39 cellular contexts compared by ENCODE assay signal in genomic region chr6:67003844-67004243, GRCh38.
"Had no signal": no experiment of that assay in that cellular context is flagged by ENCODE, and none has a peak within 500 bp of the region (broad histone marks: within the 10 kb centered on the region; RNA-seq: fewer than 3 reads in every experiment).

No MANE protein-coding gene starts in this region.

- H3K27me3 Mint-ChIP-seq: activated CD4-positive, alpha-beta memory T cell treated with anti-CD3 and anti-CD28 coated beads, Interleukin-2, amount 10 ng/mL, durations not matched to agents 7 days and 5 days; activated CD4-positive, alpha-beta T cell treated with anti-CD3 and anti-CD28 coated beads for 36 hours; activated CD4-positive, alpha-beta T cell treated with anti-CD3 and anti-CD28 coated beads, Interleukin-2, amount 10 ng/mL, durations not matched to agents 7 days and 5 days; activated CD8-positive, alpha-beta memory T cell treated with anti-CD3 and anti-CD28 coated beads, Interleukin-2, amount 10 ng/mL, durations not matched to agents 7 days and 5 days; activated naive CD4-positive, alpha-beta T cell treated with anti-CD3 and anti-CD28 coated beads, Interleukin-2, amount 10 ng/mL, durations not matched to agents 7 days and 5 days; activated naive CD4-positive, alpha-beta T cell treated with anti-CD3 and anti-CD28 coated beads, Interleukin-2, amount 50 U/mL, for 24 hours; activated naive CD8-positive, alpha-beta T cell; activated naive CD8-positive, alpha-beta T cell treated with anti-CD3 and anti-CD28 coated beads, Interleukin-2, amount 10 ng/mL, durations not matched to agents 7 days and 5 days; activated naive CD8-positive, alpha-beta T cell treated with anti-CD3 and anti-CD28 coated beads, Interleukin-2, amount 50 U/mL, for 24 hours; activated T-cell treated with anti-CD3 and anti-CD28 coated beads, Interleukin-2, amount 50 U/mL, for 24 hours; central memory CD8-positive, alpha-beta T cell had no signal

- H3K4me3 ChIP-seq: ascending aorta, cardiac muscle cell had no signal

- H3K9me3 Mint-ChIP-seq: activated CD4-positive, alpha-beta memory T cell treated with anti-CD3 and anti-CD28 coated beads, Interleukin-2, amount 10 ng/mL, durations not matched to agents 7 days and 5 days; brain had no signal

- H3K27ac Mint-ChIP-seq: activated CD4-positive, alpha-beta memory T cell treated with anti-CD3 and anti-CD28 coated beads, Interleukin-2, amount 10 ng/mL, durations not matched to agents 7 days and 5 days; activated CD4-positive, alpha-beta T cell treated with anti-CD3 and anti-CD28 coated beads for 36 hours; activated CD4-positive, alpha-beta T cell treated with anti-CD3 and anti-CD28 coated beads, Interleukin-2, amount 10 ng/mL, durations not matched to agents 7 days and 5 days; activated CD8-positive, alpha-beta memory T cell treated with anti-CD3 and anti-CD28 coated beads, Interleukin-2, amount 10 ng/mL, durations not matched to agents 7 days and 5 days; activated CD8-positive, alpha-beta T cell treated with anti-CD3 and anti-CD28 coated beads, Interleukin-2, amount 10 ng/mL, durations not matched to agents 7 days and 5 days; activated naive CD4-positive, alpha-beta T cell treated with anti-CD3 and anti-CD28 coated beads, Interleukin-2, amount 10 ng/mL, durations not matched to agents 7 days and 5 days; activated naive CD4-positive, alpha-beta T cell treated with anti-CD3 and anti-CD28 coated beads, Interleukin-2, amount 50 U/mL, for 24 hours; activated naive CD8-positive, alpha-beta T cell; activated naive CD8-positive, alpha-beta T cell treated with anti-CD3 and anti-CD28 coated beads, Interleukin-2, amount 10 ng/mL, durations not matched to agents 7 days and 5 days; activated naive CD8-positive, alpha-beta T cell treated with anti-CD3 and anti-CD28 coated beads, Interleukin-2, amount 50 U/mL, for 24 hours; activated T-cell treated with anti-CD3 and anti-CD28 coated beads, Interleukin-2, amount 50 U/mL, for 24 hours; activated T-helper 2 cell treated with anti-CD3 and anti-CD28 coated beads, Interferon-gamma antibody, Interleukin-2, Interleukin-4, amounts not matched to agents 10 μg/mL and 5 μg/mL and 100 μg/mL, durations not matched to agents 14 hours and 24 hours and 36 hours; brain; T-helper 1 cell treated with Interleukin-12 subunit alpha and Interleukin-12 subunit beta and Interleukin-4 antibody, amounts not matched to agents 30 μg/mL and 1 μg/mL, for 36 hours; T-helper 2 cell treated with Interferon-gamma antibody and Interleukin-4, amounts not matched to agents 5 μg/mL and 100 μg/mL, for 36 hours; WTC11 had no signal

- H3K27me3 ChIP-seq: ascending aorta, cardiac muscle cell had no signal

- H3K36me3 ChIP-seq: ascending aorta, cardiac muscle cell, WERI-Rb-1 had no signal

- DNase-seq: activated CD4-positive, alpha-beta memory T cell treated with anti-CD3 and anti-CD28 coated beads, Interleukin-2, amount 10 ng/mL, durations not matched to agents 7 days and 5 days; activated CD4-positive, alpha-beta T cell treated with anti-CD3 and anti-CD28 coated beads for 1 hour; activated CD4-positive, alpha-beta T cell treated with anti-CD3 and anti-CD28 coated beads for 36 hours; activated CD4-positive, alpha-beta T cell treated with anti-CD3 and anti-CD28 coated beads for 48 hours; activated CD4-positive, alpha-beta T cell treated with anti-CD3 and anti-CD28 coated beads, Interleukin-2, amount 10 ng/mL, durations not matched to agents 7 days and 5 days; activated CD4-positive, alpha-beta T cell treated with anti-CD3 and anti-CD28 coated beads, Interleukin-2, amount 50 U/mL, for 48 hours; activated CD4-positive, CD25-positive, alpha-beta regulatory T cell; activated CD8-positive, alpha-beta memory T cell treated with anti-CD3 and anti-CD28 coated beads for 24 hours; activated CD8-positive, alpha-beta memory T cell treated with anti-CD3 and anti-CD28 coated beads, Interleukin-2, amount 10 ng/mL, durations not matched to agents 7 days and 5 days; activated CD8-positive, alpha-beta memory T cell treated with anti-CD3 and anti-CD28 coated beads, Interleukin-2, amount 50 U/mL, for 48 hours; activated CD8-positive, alpha-beta T cell treated with anti-CD3 and anti-CD28 coated beads, Interleukin-2, amount 10 ng/mL, durations not matched to agents 7 days and 5 days; activated effector memory CD4-positive, alpha-beta T cell treated with Interleukin-2 at 50 U/mL for 16 hours; activated gamma-delta T cell; activated naive CD4-positive, alpha-beta T cell treated with anti-CD3 and anti-CD28 coated beads, Interleukin-2, amount 10 ng/mL, durations not matched to agents 7 days and 5 days; activated naive CD4-positive, alpha-beta T cell treated with Interleukin-2 at 50 U/mL for 16 hours; activated naive CD8-positive, alpha-beta T cell treated with anti-CD3 and anti-CD28 coated beads, Interleukin-2, amount 10 ng/mL, durations not matched to agents 7 days and 5 days; activated naive CD8-positive, alpha-beta T cell treated with anti-CD3 and anti-CD28 coated beads, Interleukin-2, amount 50 U/mL, for 24 hours; activated T-cell treated with anti-CD3 and anti-CD28 coated beads, Interleukin-2, amount 50 U/mL, for 24 hours; activated T-cell treated with anti-CD3 and anti-CD28 coated beads, Interleukin-2, amount 50 U/mL, for 48 hours; amygdala; anterior cingulate cortex; caudate nucleus; cerebellar nuclear complex; T-helper 2 cell; T-helper 9 cell; WERI-Rb-1 had no signal

- H3K27ac ChIP-seq: ascending aorta, cardiac muscle cell, WERI-Rb-1 had no signal

- H3K4me3 Mint-ChIP-seq: activated CD4-positive, alpha-beta memory T cell treated with anti-CD3 and anti-CD28 coated beads, Interleukin-2, amount 10 ng/mL, durations not matched to agents 7 days and 5 days; activated CD4-positive, alpha-beta T cell treated with anti-CD3 and anti-CD28 coated beads for 36 hours; activated CD4-positive, alpha-beta T cell treated with anti-CD3 and anti-CD28 coated beads, Interleukin-2, amount 10 ng/mL, durations not matched to agents 7 days and 5 days; activated CD8-positive, alpha-beta memory T cell treated with anti-CD3 and anti-CD28 coated beads, Interleukin-2, amount 10 ng/mL, durations not matched to agents 7 days and 5 days; activated CD8-positive, alpha-beta T cell treated with anti-CD3 and anti-CD28 coated beads, Interleukin-2, amount 10 ng/mL, durations not matched to agents 7 days and 5 days; activated naive CD4-positive, alpha-beta T cell treated with anti-CD3 and anti-CD28 coated beads, Interleukin-2, amount 10 ng/mL, durations not matched to agents 7 days and 5 days; activated naive CD4-positive, alpha-beta T cell treated with anti-CD3 and anti-CD28 coated beads, Interleukin-2, amount 50 U/mL, for 24 hours; activated naive CD8-positive, alpha-beta T cell; activated naive CD8-positive, alpha-beta T cell treated with anti-CD3 and anti-CD28 coated beads, Interleukin-2, amount 10 ng/mL, durations not matched to agents 7 days and 5 days; activated naive CD8-positive, alpha-beta T cell treated with anti-CD3 and anti-CD28 coated beads, Interleukin-2, amount 50 U/mL, for 24 hours; activated T-cell treated with anti-CD3 and anti-CD28 coated beads, Interleukin-2, amount 50 U/mL, for 24 hours; brain; central memory CD8-positive, alpha-beta T cell; T-helper 1 cell treated with Interleukin-12 subunit alpha and Interleukin-12 subunit beta and Interleukin-4 antibody, amounts not matched to agents 30 μg/mL and 1 μg/mL, for 36 hours; T-helper 2 cell treated with Interferon-gamma antibody and Interleukin-4, amounts not matched to agents 5 μg/mL and 100 μg/mL, for 36 hours; WTC11 had no signal

- ATAC-seq: activated CD4-positive, alpha-beta T cell treated with anti-CD3 and anti-CD28 coated beads for 36 hours; activated CD4-positive, CD25-positive, alpha-beta regulatory T cell treated with anti-CD3 and anti-CD28 coated beads, Interleukin-2, amount 50 U/mL, for 24 hours; activated CD8-positive, alpha-beta memory T cell treated with anti-CD3 and anti-CD28 coated beads, Interleukin-2, amount 10 ng/mL, durations not matched to agents 7 days and 5 days; activated CD8-positive, alpha-beta T cell treated with anti-CD3 and anti-CD28 coated beads, Interleukin-2, amount 10 ng/mL, durations not matched to agents 7 days and 5 days; activated naive CD8-positive, alpha-beta T cell treated with anti-CD3 and anti-CD28 coated beads, Interleukin-2, amount 50 U/mL, for 24 hours; WTC11 had no signal

- H3K4me1 ChIP-seq: ascending aorta had no signal

- H3K4me1 Mint-ChIP-seq: activated CD4-positive, alpha-beta memory T cell treated with anti-CD3 and anti-CD28 coated beads, Interleukin-2, amount 10 ng/mL, durations not matched to agents 7 days and 5 days; activated CD4-positive, alpha-beta T cell treated with anti-CD3 and anti-CD28 coated beads for 36 hours; activated CD4-positive, alpha-beta T cell treated with anti-CD3 and anti-CD28 coated beads, Interleukin-2, amount 10 ng/mL, durations not matched to agents 7 days and 5 days; activated CD8-positive, alpha-beta memory T cell treated with anti-CD3 and anti-CD28 coated beads, Interleukin-2, amount 10 ng/mL, durations not matched to agents 7 days and 5 days; activated naive CD4-positive, alpha-beta T cell treated with anti-CD3 and anti-CD28 coated beads, Interleukin-2, amount 10 ng/mL, durations not matched to agents 7 days and 5 days; activated naive CD4-positive, alpha-beta T cell treated with anti-CD3 and anti-CD28 coated beads, Interleukin-2, amount 50 U/mL, for 24 hours; activated naive CD8-positive, alpha-beta T cell treated with anti-CD3 and anti-CD28 coated beads, Interleukin-2, amount 10 ng/mL, durations not matched to agents 7 days and 5 days; activated naive CD8-positive, alpha-beta T cell treated with anti-CD3 and anti-CD28 coated beads, Interleukin-2, amount 50 U/mL, for 24 hours; brain; central memory CD8-positive, alpha-beta T cell; WTC11 had no signal

- FAIRE-seq: bronchial epithelial cell, TTC549 had no signal

- H3K36me3 Mint-ChIP-seq: activated CD8-positive, alpha-beta memory T cell treated with anti-CD3 and anti-CD28 coated beads, Interleukin-2, amount 10 ng/mL, durations not matched to agents 7 days and 5 days; activated naive CD4-positive, alpha-beta T cell treated with anti-CD3 and anti-CD28 coated beads, Interleukin-2, amount 10 ng/mL, durations not matched to agents 7 days and 5 days; activated naive CD4-positive, alpha-beta T cell treated with anti-CD3 and anti-CD28 coated beads, Interleukin-2, amount 50 U/mL, for 24 hours; activated naive CD8-positive, alpha-beta T cell; activated naive CD8-positive, alpha-beta T cell treated with anti-CD3 and anti-CD28 coated beads, Interleukin-2, amount 10 ng/mL, durations not matched to agents 7 days and 5 days; brain had no signal

- H3K9me3 ChIP-seq: ascending aorta had no signal
